Comparison of ENCODE assay signal across 8 cellular contexts in genomic region chr2:168490015-168490874, GRCh38. TPM values are rescaled to one million over a fixed set of nuclear protein-coding genes. Genes with fewer than 3 reads are reported as not detected.
DNase-seq lines count a peak whose midpoint lies in the region; ATAC-seq lines count a peak whose summit lies in the region.

No MANE protein-coding gene starts in this region.

- H3K27ac Mint-ChIP-seq in stimulated activated naive CD8-positive, alpha-beta T cell treated with anti-CD3 and anti-CD28 coated beads, Interleukin-15, amount 100 ng/mL, for 72 hours = peak overlapping the region; percentile 86 to 96

- DNase-seq in NCI-H2107 treated with DMSO at 0.1 percent for 48 hours (lab: John Stamatoyannopoulos, UW; ENCODE audit: unreplicated experiment) (peak; percentile 60), NCI-H2107 (lab: John Stamatoyannopoulos, UW) (no peak), NCI-H82 treated with DMSO at 0.1 percent for 48 hours (lab: John Stamatoyannopoulos, UW; ENCODE audit: unreplicated experiment) (peak; percentile 22), amniotic stem cell (lab: John Stamatoyannopoulos, UW) (peak; percentile 7), left lobe of liver (ENCODE audit: low spot score) (no peak), NCI-H1694 treated with DMSO at 0.1 percent for 48 hours (lab: John Stamatoyannopoulos, UW) (no peak)
- DNase-seq in stimulated activated naive CD8-positive, alpha-beta T cell treated with anti-CD3 and anti-CD28 coated beads, Interleukin-15, amount 100 ng/mL, for 72 hours = peak; percentile 62 to 83

- peaks cover 54% of the 10 kb centered on the region for H3K4me1 Mint-ChIP-seq in stimulated activated naive CD8-positive, alpha-beta T cell treated with anti-CD3 and anti-CD28 coated beads, Interleukin-15, amount 100 ng/mL, for 72 hours

- ATAC-seq in HG02852 (IDR thresholded peaks at IDR 0.05; ENCODE audit: unreplicated experiment) = peak; percentile 92
- ATAC-seq in left lobe of liver = peak; percentile 60
- peak; percentile 97 for ATAC-seq in stimulated activated naive CD8-positive, alpha-beta T cell treated with anti-CD3 and anti-CD28 coated beads, Interleukin-15, amount 100 ng/mL, for 72 hours

- H3K27me3 Mint-ChIP-seq in stimulated activated naive CD8-positive, alpha-beta T cell treated with anti-CD3 and anti-CD28 coated beads, Interleukin-15, amount 100 ng/mL, for 72 hours = no peaks in the 10 kb centered on the region

- peak overlapping the region; percentile 77 to 80 for H3K4me3 Mint-ChIP-seq in stimulated activated naive CD8-positive, alpha-beta T cell treated with anti-CD3 and anti-CD28 coated beads, Interleukin-15, amount 100 ng/mL, for 72 hours

- peaks cover 0 to 5% of the 10 kb centered on the region in 2 donors for H3K9me3 Mint-ChIP-seq in stimulated activated naive CD8-positive, alpha-beta T cell treated with anti-CD3 and anti-CD28 coated beads, Interleukin-15, amount 100 ng/mL, for 72 hours

RNA-seq across cellular contexts. Expression of gene CERS6, which starts 34.2 kb away (rescaled TPM):
- total RNA-seq in left lobe of liver = 11.3 TPM

Comparison
In these comparisons a context has a peak if more than half of its experiments do, and no peak if none do; other contexts are left out.
1. DNase-seq: peak in NCI-H2107 treated with DMSO at 0.1 percent for 48 hours (single experiment), NCI-H82 treated with DMSO at 0.1 percent for 48 hours (single experiment), amniotic stem cell (single experiment) and stimulated activated naive CD8-positive, alpha-beta T cell treated with anti-CD3 and anti-CD28 coated beads, Interleukin-15, amount 100 ng/mL, for 72 hours (2 of 2); none in NCI-H2107 (single experiment), left lobe of liver (single experiment) and NCI-H1694 treated with DMSO at 0.1 percent for 48 hours (single experiment).
2. Peak in every context shown above with its lines, with median percentiles within 50 percentile points of each other: ATAC-seq.